19 cellular contexts compared by ENCODE assay signal in the genomic region with DNA sequence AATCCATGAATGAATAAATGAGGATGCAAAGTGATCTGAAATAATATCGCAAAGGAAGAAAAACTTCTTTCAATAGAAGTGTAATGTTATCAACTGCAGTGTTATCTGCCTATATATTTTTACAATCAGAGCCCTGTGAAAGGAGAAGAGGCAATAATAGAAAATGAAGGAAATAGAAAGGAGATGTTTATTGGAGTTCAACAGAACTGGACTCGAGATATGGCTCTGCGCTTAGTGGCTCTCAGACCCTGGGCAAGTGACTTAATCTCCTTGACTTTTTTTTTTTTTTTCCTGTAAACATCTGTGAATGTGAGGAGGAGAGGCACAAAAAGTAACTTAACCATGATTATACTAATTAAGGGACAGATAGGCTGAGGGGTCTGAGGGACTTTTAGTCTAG.
"Had no signal": no experiment of that assay in that cellular context is flagged by ENCODE, and none has a peak within 500 bp of the region (broad histone marks: within the 10 kb centered on the region; RNA-seq: fewer than 3 reads in every experiment).

No MANE protein-coding gene starts in this region.

- H3K27ac Mint-ChIP-seq: activated CD4-positive, alpha-beta memory T cell treated with anti-CD3 and anti-CD28 coated beads for 36 hours; activated T-helper 2 cell treated with anti-CD3 and anti-CD28 coated beads, Interferon-gamma antibody, Interleukin-2, Interleukin-4, amounts not matched to agents 10 μg/mL and 5 μg/mL and 100 μg/mL, durations not matched to agents 14 hours and 24 hours and 36 hours; WTC11 had no signal

- H3K36me3 Mint-ChIP-seq: brain had no signal

- DNase-seq: activated CD4-positive, alpha-beta memory T cell treated with anti-CD3 and anti-CD28 coated beads for 36 hours; activated CD4-positive, alpha-beta T cell treated with anti-CD3 and anti-CD28 coated beads for 4 hours; activated naive CD4-positive, alpha-beta T cell treated with Interleukin-2 at 50 U/mL for 16 hours; activated T-cell treated with anti-CD3 and anti-CD28 coated beads, Interleukin-2, amount 50 U/mL, for 1 hour; anterior cingulate cortex; caudate nucleus; erythroblast; foreskin melanocyte; hypothalamus; islet precursor cell; right lobe of liver; stimulated activated CD4-positive, alpha-beta T cell treated with anti-CD3 and anti-CD28 coated beads, Interleukin-4, amount 100 ng/mL, for 1 hour; testis; upper lobe of right lung had no signal

- H3K9me3 ChIP-seq: right lobe of liver, testis, upper lobe of right lung had no signal

- H3K27ac ChIP-seq: upper lobe of right lung had no signal

- H3K27me3 ChIP-seq: right lobe of liver, testis, upper lobe of right lung had no signal

- H3K4me1 ChIP-seq: right lobe of liver had no signal

- H3K36me3 ChIP-seq: right lobe of liver, upper lobe of right lung had no signal

- H3K4me3 ChIP-seq: lung, right lobe of liver, smooth muscle cell, testis, upper lobe of right lung had no signal

- H3K4me3 Mint-ChIP-seq: activated CD4-positive, alpha-beta memory T cell treated with anti-CD3 and anti-CD28 coated beads for 36 hours; brain; WTC11 had no signal

- H3K27me3 Mint-ChIP-seq: activated CD4-positive, alpha-beta memory T cell treated with anti-CD3 and anti-CD28 coated beads for 36 hours; brain had no signal

- ATAC-seq: WTC11 had no signal

- H3K4me1 Mint-ChIP-seq: WTC11 had no signal
